In the genomic region with DNA sequence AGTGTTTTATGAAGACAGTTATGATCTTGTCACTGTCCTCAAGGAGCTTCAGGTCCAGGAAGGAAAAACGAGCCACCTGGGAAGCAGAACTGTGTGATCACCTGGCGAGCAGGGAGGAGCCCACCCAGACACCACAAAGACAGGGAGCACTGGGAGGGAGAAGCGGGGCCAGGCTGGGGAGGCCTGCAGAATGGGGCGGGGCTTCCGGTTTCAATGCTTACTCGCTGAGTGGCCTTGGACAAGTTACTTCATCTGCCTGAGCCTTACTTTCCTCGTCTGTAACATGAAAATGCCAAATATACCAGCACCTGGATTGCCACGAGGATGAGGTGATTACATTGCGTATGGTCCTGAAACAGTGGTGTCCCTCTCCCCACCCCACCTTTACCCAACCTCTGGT, we compare ENCODE assay signal across 22 cellular contexts.
DNase-seq lines count a peak whose midpoint lies in the region; TF ChIP-seq lines count a peak whose summit lies in the region.
"Had no signal": no experiment of that assay in that cellular context is flagged by ENCODE, and none has a peak within 500 bp of the region (broad histone marks: within the 10 kb centered on the region; RNA-seq: fewer than 3 reads in every experiment).

No MANE protein-coding gene starts in this region.

- no peaks in the 10 kb centered on the region for H3K27me3 ChIP-seq in PC-9 (ENCODE audit: insufficient read depth, low read depth)
- H3K27me3 ChIP-seq in esophagus muscularis mucosa: peaks cover 0 to 5% (median 0%) of the 10 kb centered on the region in 4 donors
- no peaks in the 10 kb centered on the region for H3K27me3 ChIP-seq in HAP-1 (ENCODE audit: low read depth)

- peaks cover 45% of the 10 kb centered on the region for H3K4me1 Mint-ChIP-seq in Calu3 (ENCODE audit: low read depth, unreplicated experiment)
- H3K4me1 Mint-ChIP-seq: B cell; CD8-positive, alpha-beta memory T cell had no signal

- POLR2A ChIA-PET in PC-9 (lab: Charles Lee; ENCODE audit: unreplicated experiment): no interaction called here

- H3K36me3 ChIP-seq in PC-9 (ENCODE audit: low read depth): no peaks in the 10 kb centered on the region
- H3K36me3 ChIP-seq in esophagus muscularis mucosa: no peaks in the 10 kb centered on the region
- H3K36me3 ChIP-seq in HAP-1 (replicated peaks): no peaks in the 10 kb centered on the region

- in situ Hi-C loops in HAP-1 (cut with MboI; ENCODE audit: low sequenced_read_pairs): no loop called here

- DNase-seq in Calu3 (no peak), HT-29 (ENCODE audit: low spot score) (peak; percentile 41), PC-9 (no peak), esophagus muscularis mucosa (ENCODE audit: extremely low spot score) (peak; percentile 81), HAP-1 (ENCODE audit: low spot score in 2 of 2) (no peak), NCI-H2196 treated with DMSO at 0.1 percent for 48 hours (lab: John Stamatoyannopoulos, UW; ENCODE audit: unreplicated experiment) (no peak)
- no peak for DNase-seq in stimulated activated CD4-positive, alpha-beta T cell treated with anti-CD3 and anti-CD28 coated beads, Interleukin-12 subunit alpha, Interleukin-12 subunit beta, amount 100 ng/mL, for 4 hours
- DNase-seq: CD8-positive, alpha-beta memory T cell; DMS79 treated with DMSO at 0.1 percent for 48 hours; KBM-7; MM.1S; NCI-H1048; NCI-H1417; NCI-H1694; NCI-H2029 treated with DMSO at 0.1 percent for 48 hours; NCI-H345; NCI-H510A treated with DMSO at 0.1 percent for 48 hours; NCI-H748 treated with DMSO at 0.1 percent for 48 hours; SHP77 treated with DMSO at 0.1 percent for 48 hours had no signal

- H3K27me3 Mint-ChIP-seq in Calu3 (ENCODE audit: unreplicated experiment): no peaks in the 10 kb centered on the region
- H3K27me3 Mint-ChIP-seq: B cell; CD8-positive, alpha-beta memory T cell had no signal

- 0 out of 2 replicates have a peak, but pooled peaks cover 5% of the 10 kb centered on the region for H3F3A ChIP-seq in PC-9 (ENCODE audit: insufficient read depth, low read depth)

- no peak for TF ChIP-seq EP300 in esophagus muscularis mucosa (IDR thresholded peaks at IDR 0.05)

- H3K9me2 ChIP-seq in PC-9 (ENCODE audit: insufficient read depth): no peaks in the 10 kb centered on the region

- H3K9me3 ChIP-seq in PC-9 (ENCODE audit: insufficient read depth, low read depth): no peaks in the 10 kb centered on the region
- H3K9me3 ChIP-seq in esophagus muscularis mucosa: no peaks in the 10 kb centered on the region
- no peaks in the 10 kb centered on the region for H3K9me3 ChIP-seq in HAP-1

- H3K27ac ChIP-seq in PC-9 (peak overlapping the region; percentile 68), esophagus muscularis mucosa (replicated peaks in 1 of 4) (no peak overlapping the region)
- H3K27ac ChIP-seq: C4-2B had no signal

- TF ChIP-seq POLR2A in esophagus muscularis mucosa (IDR thresholded peaks at IDR 0.05; ENCODE audit: low read depth): no peak

- TF ChIP-seq CTCF in Calu3 (IDR thresholded peaks at IDR 0.05; ENCODE audit: unreplicated experiment): no peak
- TF ChIP-seq CTCF in PC-9 (conservative IDR thresholded peaks at IDR 0.05): no peak
- no peak for TF ChIP-seq CTCF in esophagus muscularis mucosa (IDR thresholded peaks at IDR 0.05)

- H3K4me3 ChIP-seq in PC-9 (no peak overlapping the region), esophagus muscularis mucosa (no peak overlapping the region), HAP-1 (no peak overlapping the region)

- H3K36me3 Mint-ChIP-seq in Calu3 (ENCODE audit: insufficient read depth, unreplicated experiment): peaks cover 5% of the 10 kb centered on the region
- H3K36me3 Mint-ChIP-seq: CD8-positive, alpha-beta memory T cell had no signal

- H3K27ac Mint-ChIP-seq in Calu3 (ENCODE audit: unreplicated experiment): peak overlapping the region; percentile 21
- H3K27ac Mint-ChIP-seq: B cell; T-helper 1 cell treated with Interleukin-12 subunit alpha and Interleukin-12 subunit beta and Interleukin-4 antibody, amounts not matched to agents 30 μg/mL and 1 μg/mL, for 36 hours had no signal

- no peaks in the 10 kb centered on the region for H3K79me2 ChIP-seq in PC-9 (ENCODE audit: low read depth)

- H3K4me2 ChIP-seq in PC-9: peak overlapping the region; percentile 46

- H3K4me1 ChIP-seq in PC-9 (replicated peaks; ENCODE audit: insufficient read depth): peaks cover 65% of the 10 kb centered on the region
- no peaks in the 10 kb centered on the region for H3K4me1 ChIP-seq in esophagus muscularis mucosa
- H3K4me1 ChIP-seq in HAP-1: peaks cover 10% of the 10 kb centered on the region; the same call in 1 of the 2 replicates

- intact Hi-C loops in Calu3 (cut with micrococcal nuclease; ENCODE audit: unreplicated experiment): no loop called here
- intact Hi-C loops in PC-9 (cut with micrococcal nuclease; ENCODE audit: unreplicated experiment): loop anchor here (10.0 kb wide), 1 partner anchor 51 kb away; no protein-coding TSS in a partner anchor
- intact Hi-C loops in esophagus muscularis mucosa (cut with DNase I): no loop called here

- H4K20me1 ChIP-seq in PC-9 (ENCODE audit: insufficient read depth): no peaks in the 10 kb centered on the region

- WGBS in esophagus muscularis mucosa: 71% methylated on average over 9 of the region's 9 CpGs

- peaks cover 3% of the 10 kb centered on the region for H3K9me3 Mint-ChIP-seq in Calu3 (ENCODE audit: low read depth, unreplicated experiment)
- H3K9me3 Mint-ChIP-seq: CD8-positive, alpha-beta memory T cell; T-helper 1 cell treated with Interleukin-12 subunit alpha and Interleukin-12 subunit beta and Interleukin-4 antibody, amounts not matched to agents 30 μg/mL and 1 μg/mL, for 36 hours had no signal

- CTCF ChIA-PET in Calu3 (lab: Charles Lee): no interaction called here
- CTCF ChIA-PET in PC-9 (lab: Charles Lee): no interaction called here

- BruUV-seq in Calu3 (replicated peaks; lab: Mats Ljungman, UMichigan) (no TSS peak), PC-9 (replicated peaks; lab: Mats Ljungman, UMichigan) (no TSS peak)

- no peak overlapping the region for H2AFZ ChIP-seq in PC-9

- H3K4me3 Mint-ChIP-seq in Calu3 (ENCODE audit: low read depth, unreplicated experiment): no peak overlapping the region
- H3K4me3 Mint-ChIP-seq: B cell; CD8-positive, alpha-beta memory T cell; T-helper 1 cell treated with Interleukin-12 subunit alpha and Interleukin-12 subunit beta and Interleukin-4 antibody, amounts not matched to agents 30 μg/mL and 1 μg/mL, for 36 hours had no signal

Comparison
In these comparisons a context has a peak if more than half of its experiments do, and no peak if none do; other contexts are left out.
1. DNase-seq: peak in HT-29 (single experiment) and esophagus muscularis mucosa (single experiment); none in Calu3 (single experiment), PC-9 (0 of 2), stimulated activated CD4-positive, alpha-beta T cell treated with anti-CD3 and anti-CD28 coated beads, Interleukin-12 subunit alpha, Interleukin-12 subunit beta, amount 100 ng/mL, for 4 hours (single experiment), HAP-1 (0 of 2) and NCI-H2196 treated with DMSO at 0.1 percent for 48 hours (single experiment).